In the genomic region with DNA sequence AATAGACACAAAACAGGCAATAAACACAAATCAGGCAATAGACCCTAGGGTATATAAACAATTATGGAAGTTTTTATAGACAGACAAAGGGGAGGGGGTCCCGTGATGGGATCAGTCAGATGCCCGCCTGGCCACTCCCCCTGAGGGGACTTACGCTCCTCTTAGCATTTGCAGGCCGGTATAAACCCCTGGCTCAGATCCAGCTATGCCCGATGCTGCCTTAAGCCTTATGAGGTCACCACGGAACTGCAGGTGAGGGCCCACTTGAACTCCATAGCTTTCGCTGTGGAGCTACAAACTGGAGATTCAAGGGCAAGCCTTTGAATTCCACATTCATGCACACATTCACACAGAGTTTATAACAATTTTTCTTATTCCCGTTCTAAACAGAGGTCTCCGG, we compare ENCODE assay signal across 23 cellular contexts.
"Had no signal": no experiment of that assay in that cellular context is flagged by ENCODE, and none has a peak within 500 bp of the region (broad histone marks: within the 10 kb centered on the region; RNA-seq: fewer than 3 reads in every experiment).

No MANE protein-coding gene starts in this region.

- H3K27ac ChIP-seq: HL-60, KMS-11, PC-9, Peyer's patch, SJSA1, SK-N-MC had no signal

- H3K4me3 ChIP-seq: K562, PC-9, Peyer's patch, SJSA1, SK-N-MC had no signal

- ATAC-seq: K562 had no signal

- H3K4me1 ChIP-seq: Peyer's patch, SJSA1 had no signal

- H3K4me1 Mint-ChIP-seq: IgD-negative memory B cell had no signal

- H3K27me3 ChIP-seq: Peyer's patch, SJSA1 had no signal

- H3K9ac ChIP-seq: KMS-11 had no signal

- H3K27me3 Mint-ChIP-seq: IgD-negative memory B cell had no signal

- FAIRE-seq: HTR-8/SVneo, K562 had no signal

- H3K27ac Mint-ChIP-seq: IgD-negative memory B cell had no signal

- H3K36me3 ChIP-seq: Peyer's patch, SJSA1 had no signal

- DNase-seq: Kasumi-1, MM.1S, NCI-H1092 treated with DMSO at 0.1 percent for 48 hours, NCI-H1436, NCI-H187, NCI-H2029, NCI-H2081 treated with DMSO at 0.1 percent for 48 hours, NCI-H226, NCI-H510A, NCI-H524 treated with DMSO at 0.1 percent for 48 hours, NCI-H69, NCI-H774, OCI-M1, PC-9, SIG-M5 had no signal

- H3K4me3 Mint-ChIP-seq: IgD-negative memory B cell had no signal

- H3K36me3 Mint-ChIP-seq: IgD-negative memory B cell had no signal

- H3K9me3 Mint-ChIP-seq: IgD-negative memory B cell had no signal

- H3K9me3 ChIP-seq: Peyer's patch, SJSA1 had no signal
